ENCODE assay signal across 13 cellular contexts in the genomic region with DNA sequence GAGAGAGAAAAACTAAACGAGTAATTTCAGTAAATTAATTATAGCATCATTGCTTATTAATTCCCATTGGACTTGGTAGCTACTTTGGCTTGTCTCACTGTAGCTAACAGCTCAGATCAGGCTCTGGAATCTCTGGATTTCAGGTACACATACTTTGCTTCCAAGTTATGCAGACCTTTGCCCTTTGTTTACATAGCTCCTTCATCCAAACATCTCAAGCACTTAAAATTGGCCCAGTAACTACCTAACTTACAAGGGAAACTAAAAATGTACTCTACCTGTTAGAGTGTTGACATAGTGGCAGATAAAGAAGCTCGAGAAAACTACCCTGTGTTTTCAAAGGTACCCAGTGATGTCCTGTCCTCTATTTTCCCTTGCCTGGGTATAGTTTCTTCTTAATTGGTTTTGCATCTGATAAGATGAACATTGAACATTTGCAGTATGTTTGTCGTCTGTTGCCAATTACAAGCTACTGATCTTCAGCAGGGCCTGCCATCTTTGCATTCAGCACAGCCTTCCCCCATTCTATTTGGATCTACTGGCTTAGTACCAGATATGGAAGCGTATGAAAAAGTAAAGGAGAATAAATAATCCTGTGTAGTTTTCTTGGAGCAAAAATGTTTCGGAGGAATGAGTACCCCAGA.
DNase-seq lines count a peak whose midpoint lies in the region; TF ChIP-seq lines count a peak whose summit lies in the region.
"Had no signal": no experiment of that assay in that cellular context is flagged by ENCODE, and none has a peak within 500 bp of the region (broad histone marks: within the 10 kb centered on the region; RNA-seq: fewer than 3 reads in every experiment).

No MANE protein-coding gene starts in this region.

- H3K4me2 ChIP-seq in trophoblast cell (ENCODE audit: low read length), result no peak overlapping the region

- no peak overlapping the region for H4K8ac ChIP-seq in trophoblast cell (ENCODE audit: low read depth, low read length)

- no peak overlapping the region for H2BK12ac ChIP-seq in trophoblast cell (ENCODE audit: low read length)

- no peak overlapping the region for H3K4ac ChIP-seq in trophoblast cell (ENCODE audit: low read depth, low read length)

- H3K27me3 ChIP-seq in trophoblast cell (ENCODE audit: insufficient read depth, low read length) (no peaks in the 10 kb centered on the region), ovary (no peaks in the 10 kb centered on the region)

- H3K79me1 ChIP-seq in trophoblast cell (ENCODE audit: low read length), result no peaks in the 10 kb centered on the region

- TF ChIP-seq EP300 in ovary (IDR thresholded peaks at IDR 0.05), result no peak

- WGBS in trophoblast cell (ENCODE audit: extremely low coverage, insufficient coverage, insufficient read length), result no CpG with 5 or more reads among the region's 5 CpGs
- 72 to 80% (median 73%) methylated on average over 5 of the region's 5 CpGs for WGBS in ovary, 3 donors

- no peak for TF ChIP-seq CTCF in ovary (IDR thresholded peaks at IDR 0.05)

- no peak overlapping the region for H3K14ac ChIP-seq in trophoblast cell (ENCODE audit: low read length)

- no peak overlapping the region for H3K18ac ChIP-seq in trophoblast cell (ENCODE audit: low read length)

- H3K4me1 ChIP-seq in trophoblast cell (ENCODE audit: control insufficient read depth in 1 of 2, insufficient read depth in 2 of 2, low read length in 2 of 2) (no peaks in the 10 kb centered on the region), ovary (ENCODE audit: insufficient read depth) (no peaks in the 10 kb centered on the region)

- H2BK120ac ChIP-seq in trophoblast cell (ENCODE audit: insufficient read depth, low read length, poor library complexity), result no peak overlapping the region

- intact Hi-C loops in ovary (cut with DNase I), result no loop called here

- H3K9me3 ChIP-seq in trophoblast cell (ENCODE audit: insufficient read depth, low read depth, low read length) (no peaks in the 10 kb centered on the region), ovary (no peaks in the 10 kb centered on the region)

- H3K4me3 ChIP-seq in trophoblast cell (ENCODE audit: low read depth, low read length), result no peak overlapping the region
- no peak overlapping the region for H3K4me3 ChIP-seq in ovary
- H3K4me3 ChIP-seq: GM12878, GM23248 had no signal

- no peak overlapping the region for H4K12ac ChIP-seq in trophoblast cell (ENCODE audit: low read depth, low read length)

- H2AFZ ChIP-seq in trophoblast cell (ENCODE audit: insufficient read depth, low read length, poor library complexity), result no peak overlapping the region
- H2AFZ ChIP-seq: GM23248 had no signal

- H3K27ac ChIP-seq in trophoblast cell (ENCODE audit: low read depth, low read length) (peak overlapping the region; percentile 53), ovary (no peak overlapping the region)
- H3K27ac ChIP-seq: C4-2B, GM23248, HL-60 had no signal

- no peak for TF ChIP-seq POLR2A in ovary (IDR thresholded peaks at IDR 0.05)

- no peak overlapping the region for H3K23ac ChIP-seq in trophoblast cell (ENCODE audit: low read length)

- H4K91ac ChIP-seq in trophoblast cell (ENCODE audit: low read depth, low read length), result no peak overlapping the region

- peak overlapping the region; percentile 21 for H2BK5ac ChIP-seq in trophoblast cell (ENCODE audit: low read depth, low read length, poor library complexity)

- no peaks in the 10 kb centered on the region for H3K79me2 ChIP-seq in trophoblast cell (ENCODE audit: control insufficient read depth, insufficient read depth, low read length, poor library complexity)

- no peak overlapping the region for H3K9ac ChIP-seq in trophoblast cell (ENCODE audit: low read length)
- H3K9ac ChIP-seq: GM23248 had no signal

- DNase-seq in ELF-1 (ENCODE audit: low read depth, low spot score), result peak; percentile 4
- peak; percentile 89 for DNase-seq in SK-N-DZ (ENCODE audit: low spot score)
- DNase-seq in cerebellar cortex (ENCODE audit: low spot score), result peak; percentile 1
- DNase-seq in trophoblast cell, result peak; percentile 41 to 83
- no peak for DNase-seq in NCI-H526 (lab: John Stamatoyannopoulos, UW)
- DNase-seq in NOMO-1 treated with DMSO at 0.1 percent for 48 hours (lab: John Stamatoyannopoulos, UW; ENCODE audit: unreplicated experiment), result no peak
- no peak for DNase-seq in ovary
- DNase-seq: CD4-positive, alpha-beta memory T cell; DMS53; GM23248 had no signal

- no peaks in the 10 kb centered on the region for H3K36me3 ChIP-seq in trophoblast cell (ENCODE audit: control insufficient read depth in 1 of 2, insufficient read depth in 2 of 2, low read length in 2 of 2)
- H3K36me3 ChIP-seq in ovary, result no peaks in the 10 kb centered on the region

- no peak overlapping the region for H2AK5ac ChIP-seq in trophoblast cell (ENCODE audit: low read length)

Comparison
In these comparisons a context has a peak if more than half of its experiments do, and no peak if none do; other contexts are left out.
1. DNase-seq: peak in ELF-1 (single experiment), SK-N-DZ (single experiment), cerebellar cortex (single experiment) and trophoblast cell (2 of 2); none in NCI-H526 (0 of 2), NOMO-1 treated with DMSO at 0.1 percent for 48 hours (single experiment) and ovary (0 of 5).